In the genomic region with DNA sequence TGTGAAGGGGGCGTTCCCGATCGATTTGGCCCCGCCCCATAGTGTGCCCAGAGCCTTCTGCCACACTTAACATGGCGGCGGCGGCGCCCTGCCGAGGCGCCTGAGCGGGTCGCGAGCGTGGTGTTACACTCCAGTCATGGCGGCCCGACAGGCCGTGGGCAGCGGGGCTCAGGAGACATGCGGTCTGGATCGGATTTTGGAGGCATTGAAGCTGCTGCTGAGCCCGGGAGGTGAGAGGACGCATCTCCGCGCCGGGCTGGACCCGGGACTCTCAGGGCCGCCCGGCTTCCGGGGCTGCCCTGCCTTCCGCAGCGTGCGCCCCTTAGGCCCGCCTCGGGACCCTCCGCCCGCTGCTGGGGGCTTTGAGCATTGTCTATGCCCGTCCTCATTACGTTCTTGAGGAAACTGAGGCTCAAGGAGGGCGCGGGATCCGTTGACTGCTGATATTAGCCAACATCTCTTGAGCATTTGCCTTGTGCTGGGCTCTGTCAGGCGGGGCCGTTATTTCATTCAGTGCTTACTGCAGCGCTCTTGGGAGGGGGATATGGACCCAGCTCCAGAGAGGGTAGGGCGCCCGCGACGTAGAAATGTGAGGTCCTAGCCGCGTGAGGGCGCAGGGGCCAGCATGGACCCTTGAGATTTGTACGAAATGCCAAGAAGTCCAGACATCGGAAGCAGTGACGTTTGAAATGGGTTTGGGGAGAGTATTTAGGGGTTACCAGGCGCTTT, we compare ENCODE assay signal across 1 cellular context.
TF ChIP-seq lines count a peak whose summit lies in the region.

TSS of gene TANGO6 (plus strand) at position 50 of the 729 bp plus-strand sequence. CDS start at position 137, 87 bp downstream.

TF ChIP-seq in HCT116, 20 proteins besides CTCF, POLR2A, EP300 and RAD21 (continued from another document):
- TF ChIP-seq ZBTB33 (IDR thresholded peaks at IDR 0.05; ENCODE audit: extremely low read depth, insufficient replicate concordance, low read length) (no peak), JUND (IDR thresholded peaks at IDR 0.05) (no peak), ZNF274 (IDR thresholded peaks at IDR 0.05; ENCODE audit: low read depth, low read length) (no peak), EGR1 (IDR thresholded peaks at IDR 0.05; ENCODE audit: low read depth) (peak; percentile 65; the same call in 1 of the 2 replicates), YY1 (IDR thresholded peaks at IDR 0.05; ENCODE audit: extremely low read depth, insufficient replicate concordance, low read depth, low read length) (peak; percentile 99), ZFX (IDR thresholded peaks at IDR 0.05) (peak; percentile 95), TCF7L2 (IDR thresholded peaks at IDR 0.05; ENCODE audit: borderline replicate concordance, extremely low read depth, insufficient read depth, insufficient read length) (no peak), EZH2phosphoT487 (IDR thresholded peaks at IDR 0.05; ENCODE audit: borderline replicate concordance) (no peak), SP1 (IDR thresholded peaks at IDR 0.05; ENCODE audit: low read depth) (peak; percentile 55)
- TF ChIP-seq, protein P1, sequence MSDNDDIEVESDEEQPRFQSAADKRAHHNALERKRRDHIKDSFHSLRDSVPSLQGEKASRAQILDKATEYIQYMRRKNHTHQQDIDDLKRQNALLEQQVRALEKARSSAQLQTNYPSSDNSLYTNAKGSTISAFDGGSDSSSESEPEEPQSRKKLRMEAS (IDR thresholded peaks at IDR 0.05) = peak; percentile 78
